16 cellular contexts compared by ENCODE assay signal in the genomic region with DNA sequence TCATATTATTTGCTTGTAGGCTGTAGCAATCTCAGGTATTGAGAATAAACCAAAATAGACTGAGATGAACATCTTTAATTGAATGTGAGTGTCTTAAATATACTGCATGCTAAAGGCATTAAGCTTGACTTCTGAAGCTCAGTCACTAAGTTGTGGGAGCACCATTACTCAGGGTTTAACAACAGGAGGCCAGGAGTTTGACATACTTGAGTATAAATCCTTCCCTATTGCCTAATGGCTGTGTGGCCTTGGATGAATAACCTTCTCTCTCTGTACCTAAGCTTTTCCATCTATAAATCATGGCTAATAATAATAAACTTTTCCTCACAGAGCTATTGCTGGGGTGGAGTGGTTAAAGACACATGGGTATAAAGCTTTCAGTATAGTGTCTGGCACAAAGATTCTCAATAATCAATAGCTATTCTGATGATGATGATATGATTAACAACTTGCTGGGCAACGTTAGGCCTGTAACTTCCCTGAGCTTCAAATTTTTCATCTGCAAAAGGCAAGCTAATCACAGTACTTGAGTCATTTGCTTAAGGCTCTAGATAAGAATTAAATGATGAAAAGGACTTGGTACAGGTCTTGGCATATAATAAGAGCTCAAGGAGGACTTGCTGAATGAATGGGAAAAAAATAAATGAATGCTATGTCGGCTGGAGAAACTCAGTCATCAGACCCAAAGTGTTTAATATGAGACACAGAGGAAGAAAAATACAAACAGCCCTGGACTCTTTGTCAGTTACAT.
A peak's percentile ranks its signal among the peaks of the same experiment; 100 is the strongest.
DNase-seq lines count a peak whose midpoint lies in the region; TF ChIP-seq lines count a peak whose summit lies in the region.
"Had no signal": no experiment of that assay in that cellular context is flagged by ENCODE, and none has a peak within 500 bp of the region (broad histone marks: within the 10 kb centered on the region; RNA-seq: fewer than 3 reads in every experiment).

No MANE protein-coding gene starts in this region.

- H3K27ac Mint-ChIP-seq in activated T-cell treated with anti-CD3 and anti-CD28 coated beads, Interleukin-2, amount 50 U/mL, for 24 hours = no peak overlapping the region
- H3K27ac Mint-ChIP-seq: neural progenitor cell; T-helper 1 cell treated with Interleukin-12 subunit alpha and Interleukin-12 subunit beta and Interleukin-4 antibody, amounts not matched to agents 30 μg/mL and 1 μg/mL, for 36 hours had no signal

- TF ChIP-seq EP300 in suprapubic skin (IDR thresholded peaks at IDR 0.05) = no peak

- intact Hi-C loops in adrenal gland (cut with DNase I) (no loop called here), spleen (cut with DNase I; ENCODE audit: low total_unique reads) (no loop called here)

- TF ChIP-seq POLR2A in adrenal gland (IDR thresholded peaks at IDR 0.05) (no peak), spleen (IDR thresholded peaks at IDR 0.05) (no peak), suprapubic skin (IDR thresholded peaks at IDR 0.05) (no peak)

- H3K36me3 ChIP-seq in adrenal gland (replicated peaks in 1 of 2) = no peaks in the 10 kb centered on the region
- no peaks in the 10 kb centered on the region for H3K36me3 ChIP-seq in right atrium auricular region
- H3K36me3 ChIP-seq in spleen = no peaks in the 10 kb centered on the region
- H3K36me3 ChIP-seq in suprapubic skin = no peaks in the 10 kb centered on the region
- H3K36me3 ChIP-seq: HAP-1, neural progenitor cell had no signal

- H3K27me3 ChIP-seq in adrenal gland = no peaks in the 10 kb centered on the region
- H3K27me3 ChIP-seq in right atrium auricular region = no peaks in the 10 kb centered on the region
- no peaks in the 10 kb centered on the region for H3K27me3 ChIP-seq in spleen (replicated peaks in 1 of 7)
- no peaks in the 10 kb centered on the region for H3K27me3 ChIP-seq in suprapubic skin
- H3K27me3 ChIP-seq: neural progenitor cell had no signal

- H3K36me3 Mint-ChIP-seq in activated T-cell treated with anti-CD3 and anti-CD28 coated beads, Interleukin-2, amount 50 U/mL, for 24 hours (ENCODE audit: low read depth) = no peaks in the 10 kb centered on the region

- no peak overlapping the region for H3K4me3 ChIP-seq in adrenal gland
- no peak overlapping the region for H3K4me3 ChIP-seq in right atrium auricular region
- no peak overlapping the region for H3K4me3 ChIP-seq in spleen
- no peak overlapping the region for H3K4me3 ChIP-seq in suprapubic skin
- H3K4me3 ChIP-seq: HAP-1, neural progenitor cell had no signal

- no peaks in the 10 kb centered on the region for H3K4me1 Mint-ChIP-seq in activated T-cell treated with anti-CD3 and anti-CD28 coated beads, Interleukin-2, amount 50 U/mL, for 24 hours (ENCODE audit: low read depth)
- H3K4me1 Mint-ChIP-seq: activated CD4-positive, alpha-beta T cell treated with anti-CD3 and anti-CD28 coated beads, Interleukin-2, amount 10 ng/mL, durations not matched to agents 7 days and 5 days had no signal

- no peak for TF ChIP-seq CTCF in adrenal gland (IDR thresholded peaks at IDR 0.05)
- TF ChIP-seq CTCF in right atrium auricular region (IDR thresholded peaks at IDR 0.05) = no peak
- no peak for TF ChIP-seq CTCF in spleen (IDR thresholded peaks at IDR 0.05 in 8 of 11, conservative IDR thresholded peaks at IDR 0.05 in 3 of 11)
- TF ChIP-seq CTCF in suprapubic skin (IDR thresholded peaks at IDR 0.05) = no peak

- H3K9me3 ChIP-seq in adrenal gland (replicated peaks in 1 of 3) (no peaks in the 10 kb centered on the region), right atrium auricular region (no peaks in the 10 kb centered on the region), spleen (peaks cover 0 to 4% (median 0%) of the 10 kb centered on the region in 8 donors), suprapubic skin (no peaks in the 10 kb centered on the region)
- H3K9me3 ChIP-seq: HAP-1 had no signal

- H3K4me3 Mint-ChIP-seq in activated T-cell treated with anti-CD3 and anti-CD28 coated beads, Interleukin-2, amount 50 U/mL, for 24 hours = no peak overlapping the region
- H3K4me3 Mint-ChIP-seq: activated CD4-positive, alpha-beta T cell treated with anti-CD3 and anti-CD28 coated beads, Interleukin-2, amount 10 ng/mL, durations not matched to agents 7 days and 5 days; neural progenitor cell; T-helper 1 cell treated with Interleukin-12 subunit alpha and Interleukin-12 subunit beta and Interleukin-4 antibody, amounts not matched to agents 30 μg/mL and 1 μg/mL, for 36 hours had no signal

- DNase-seq in AG20443 (ENCODE audit: low spot score) = peak; percentile 29
- peak in 5 of 7 donors; percentile 31 to 67 (median 54) for DNase-seq in adrenal gland
- DNase-seq in right atrium auricular region (ENCODE audit: low spot score) = no peak
- no peak for DNase-seq in spleen
- no peak for DNase-seq in activated CD4-positive, CD25-positive, alpha-beta regulatory T cell (lab: John Stamatoyannopoulos, UW)
- DNase-seq in activated T-cell treated with anti-CD3 and anti-CD28 coated beads, Interleukin-2, amount 50 U/mL, for 24 hours = no peak
- DNase-seq in NCI-H510A treated with DMSO at 0.1 percent for 48 hours (lab: John Stamatoyannopoulos, UW) = no peak
- DNase-seq in suprapubic skin (ENCODE audit: low spot score in 2 of 2) = no peak
- DNase-seq: activated CD4-positive, alpha-beta T cell treated with anti-CD3 and anti-CD28 coated beads, Interleukin-2, amount 10 ng/mL, durations not matched to agents 7 days and 5 days; cerebellar nuclear complex; GDM1; kidney glomerular epithelial cell had no signal

- 8 to 16% (median 12%) methylated on average over 2 of the region's 2 CpGs for WGBS in adrenal gland, 4 donors
- WGBS in spleen, 5 donors = 24 to 37% (median 31%) methylated on average over 2 of the region's 2 CpGs
- WGBS in suprapubic skin = 39% methylated on average over 2 of the region's 2 CpGs

- H3K9me3 Mint-ChIP-seq in activated T-cell treated with anti-CD3 and anti-CD28 coated beads, Interleukin-2, amount 50 U/mL, for 24 hours = peaks cover 2% of the 10 kb centered on the region
- H3K9me3 Mint-ChIP-seq: activated CD4-positive, alpha-beta T cell treated with anti-CD3 and anti-CD28 coated beads, Interleukin-2, amount 10 ng/mL, durations not matched to agents 7 days and 5 days had no signal

- H3K27me3 Mint-ChIP-seq in activated T-cell treated with anti-CD3 and anti-CD28 coated beads, Interleukin-2, amount 50 U/mL, for 24 hours = no peaks in the 10 kb centered on the region

- H3K27ac ChIP-seq in adrenal gland = peak overlapping the region; percentile 51 to 87 (median 66)
- H3K27ac ChIP-seq in right atrium auricular region = peak overlapping the region; percentile 54 to 83
- peak overlapping the region in 6 of 8 donors; percentile 2 to 79 (median 60) for H3K27ac ChIP-seq in spleen
- no peak overlapping the region for H3K27ac ChIP-seq in suprapubic skin
- H3K27ac ChIP-seq: C4-2B, neural progenitor cell had no signal

- peaks cover 7 to 26% of the 10 kb centered on the region in 2 donors for H3K4me1 ChIP-seq in adrenal gland (replicated peaks in 1 of 2)
- H3K4me1 ChIP-seq in right atrium auricular region = peaks cover 0 to 20% of the 10 kb centered on the region in 2 donors
- peaks cover 0 to 14% (median 9%) of the 10 kb centered on the region in 6 donors for H3K4me1 ChIP-seq in spleen
- no peaks in the 10 kb centered on the region for H3K4me1 ChIP-seq in suprapubic skin
- H3K4me1 ChIP-seq: HAP-1 had no signal

Comparison
In these comparisons a context has a peak if more than half of its experiments do, and no peak if none do; other contexts are left out.
1. DNase-seq: peak in AG20443 (single experiment) and adrenal gland (5 of 7); none in right atrium auricular region (single experiment), spleen (single experiment), activated CD4-positive, CD25-positive, alpha-beta regulatory T cell (0 of 4), activated T-cell treated with anti-CD3 and anti-CD28 coated beads, Interleukin-2, amount 50 U/mL, for 24 hours (single experiment), NCI-H510A treated with DMSO at 0.1 percent for 48 hours (single experiment) and suprapubic skin (0 of 2).